In genomic region chr3:182413682-182414081, GRCh38 we compare ENCODE assay signal across 14 cellular contexts.
DNase-seq lines count a peak whose midpoint lies in the region; ATAC-seq and TF ChIP-seq lines count a peak whose summit lies in the region.
"Had no signal": no experiment of that assay in that cellular context is flagged by ENCODE, and none has a peak within 500 bp of the region (broad histone marks: within the 10 kb centered on the region; RNA-seq: fewer than 3 reads in every experiment).

No MANE protein-coding gene starts in this region.

- TF ChIP-seq CTCF in IMR-90 (conservative IDR thresholded peaks at IDR 0.05; ENCODE audit: low read depth, low read length) (no peak), osteoblast (IDR thresholded peaks at IDR 0.05; ENCODE audit: extremely low read depth, low read depth, low read length) (no peak)

- POLR2A ChIA-PET in IMR-90 (lab: Charles Lee; ENCODE audit: unreplicated experiment): no interaction called here

- H4K91ac ChIP-seq in IMR-90 (ENCODE audit: insufficient read depth, low read depth, low read length): no peak overlapping the region

- no peak overlapping the region for H3K23ac ChIP-seq in IMR-90 (ENCODE audit: low read depth, low read length)

- H3K56ac ChIP-seq in IMR-90 (ENCODE audit: extremely low read depth, insufficient read depth, low read length): no peak overlapping the region

- H3K14ac ChIP-seq in IMR-90 (replicated peaks; ENCODE audit: low read depth, low read length): no peak overlapping the region

- H2BK20ac ChIP-seq in IMR-90 (ENCODE audit: low read depth, low read length): no peak overlapping the region

- TF ChIP-seq POLR2A in IMR-90 (IDR thresholded peaks at IDR 0.05; ENCODE audit: low read depth, low read length): no peak

- no CpG with 5 or more reads among the region's 1 CpG for WGBS in IMR-90 (ENCODE audit: extremely low coverage in 2 of 2, insufficient read length in 1 of 2), 2 experiments

- H2BK5ac ChIP-seq in IMR-90 (ENCODE audit: low read depth, low read length, poor library complexity, severe bottlenecking): no peak overlapping the region

- no peak overlapping the region for H2BK15ac ChIP-seq in IMR-90 (ENCODE audit: low read depth, low read length)

- in situ Hi-C loops in IMR-90 (cut with MboI; ENCODE audit: low sequenced_read_pairs): no loop called here

- H4K20me1 ChIP-seq in BLaER1: no peaks in the 10 kb centered on the region
- H4K20me1 ChIP-seq in IMR-90 (ENCODE audit: insufficient read depth, low read length): no peaks in the 10 kb centered on the region
- H4K20me1 ChIP-seq in osteoblast (ENCODE audit: insufficient read depth, low read length): no peaks in the 10 kb centered on the region

- H2AFZ ChIP-seq in IMR-90 (replicated peaks; ENCODE audit: low read length, poor library complexity): no peak overlapping the region
- no peak overlapping the region for H2AFZ ChIP-seq in osteoblast (ENCODE audit: low read length)

- H3K4me1 ChIP-seq in BLaER1 (peaks cover 41% of the 10 kb centered on the region), IMR-90 (ENCODE audit: control insufficient read depth, insufficient read depth, low read length) (no peaks in the 10 kb centered on the region), osteoblast (ENCODE audit: insufficient read depth, low read length) (no peaks in the 10 kb centered on the region)
- H3K4me1 ChIP-seq: BE2C had no signal

- no peaks in the 10 kb centered on the region for H3K36me3 ChIP-seq in BLaER1
- H3K36me3 ChIP-seq in IMR-90 (ENCODE audit: control insufficient read depth, insufficient read depth, low read length): no peaks in the 10 kb centered on the region
- H3K36me3 ChIP-seq in osteoblast (ENCODE audit: insufficient read depth, low read length): no peaks in the 10 kb centered on the region
- H3K36me3 ChIP-seq: BE2C had no signal

- CTCF ChIA-PET in IMR-90 (lab: Yijun Ruan, JAX): no interaction called here

- no peak overlapping the region for H3K18ac ChIP-seq in IMR-90 (ENCODE audit: low read depth, low read length)

- no TSS peak for BruUV-seq in IMR-90 (replicated peaks; lab: Mats Ljungman, UMichigan)

- no peak overlapping the region for H2BK120ac ChIP-seq in IMR-90 (ENCODE audit: low read depth, low read length)

- H3K9me3 ChIP-seq in BLaER1: peaks cover 8% of the 10 kb centered on the region
- peaks cover 22% of the 10 kb centered on the region for H3K9me3 ChIP-seq in IMR-90 (ENCODE audit: control insufficient read depth, insufficient read depth, low read length)
- H3K9me3 ChIP-seq in osteoblast (ENCODE audit: low read depth, low read length): peaks cover 2% of the 10 kb centered on the region
- H3K9me3 ChIP-seq: BE2C had no signal

- no peaks in the 10 kb centered on the region for H3K79me2 ChIP-seq in osteoblast (ENCODE audit: insufficient read depth, low read length)

- H4K8ac ChIP-seq in IMR-90 (ENCODE audit: low read depth in 2 of 2, low read length in 2 of 2): no peak overlapping the region

- no peak overlapping the region for H4K5ac ChIP-seq in IMR-90 (ENCODE audit: low read depth, low read length)

- TF ChIP-seq RAD21 in IMR-90 (IDR thresholded peaks at IDR 0.05; ENCODE audit: low read length): no peak

- intact Hi-C loops in IMR-90 (cut with micrococcal nuclease): no loop called here

- H3K9ac ChIP-seq in BLaER1: no peak overlapping the region
- H3K9ac ChIP-seq in IMR-90 (ENCODE audit: low read depth, low read length): no peak overlapping the region

- dilution Hi-C loops in IMR-90 (cut with HindIII; ENCODE audit: low sequenced_read_pairs, unreplicated experiment): no loop called here

- H3K4me2 ChIP-seq in BLaER1 (peak overlapping the region; percentile 73), IMR-90 (ENCODE audit: low read depth, low read length) (no peak overlapping the region), osteoblast (ENCODE audit: insufficient read depth, low read length) (no peak overlapping the region)

- no peak overlapping the region for H2AK5ac ChIP-seq in IMR-90 (ENCODE audit: low read depth, low read length)

- no peak overlapping the region for H2AK9ac ChIP-seq in IMR-90 (replicated peaks; ENCODE audit: low read depth, low read length, poor library complexity)

- DNase-seq in IMR-90: no peak
- DNase-seq in NCI-H69 (lab: John Stamatoyannopoulos, UW): peak; percentile 17
- DNase-seq in osteoblast (ENCODE audit: insufficient read length, low spot score, missing footprints): peak; percentile 37
- DNase-seq in activated T-cell treated with anti-CD3 and anti-CD28 coated beads, Interleukin-2, amount 50 U/mL, for 1 hour: no peak
- DNase-seq in NCI-H2081 treated with DMSO at 0.1 percent for 48 hours (lab: John Stamatoyannopoulos, UW): no peak
- DNase-seq: ACHN; BE2C; CD4-positive, alpha-beta memory T cell; DMS153; GF-D8; H9; KBM-7 had no signal

- no peak overlapping the region for H3K4ac ChIP-seq in IMR-90 (ENCODE audit: low read depth, low read length)

- H3K4me3 ChIP-seq in BLaER1 (no peak overlapping the region), IMR-90 (ENCODE audit: insufficient read depth, low read depth, low read length) (no peak overlapping the region), osteoblast (ENCODE audit: insufficient read depth, low read length) (no peak overlapping the region)

- H3K27me3 ChIP-seq in BLaER1 (no peaks in the 10 kb centered on the region), IMR-90 (ENCODE audit: control insufficient read depth, insufficient read depth, low read length) (no peaks in the 10 kb centered on the region), osteoblast (ENCODE audit: insufficient read depth, low read length) (no peaks in the 10 kb centered on the region)
- H3K27me3 ChIP-seq: BE2C had no signal

- no peaks in the 10 kb centered on the region for H3K79me1 ChIP-seq in IMR-90 (ENCODE audit: low read depth in 1 of 2, low read length in 2 of 2)

- H3K27ac ChIP-seq in BLaER1 (0 out of 2 replicates have a peak overlapping the region, but pooled peaks have one; percentile 3), IMR-90 (ENCODE audit: insufficient read depth, low read length) (no peak overlapping the region), osteoblast (ENCODE audit: low read depth, low read length) (no peak overlapping the region)

- H3K9me1 ChIP-seq in IMR-90 (ENCODE audit: insufficient read depth, low read length): no peaks in the 10 kb centered on the region

- ATAC-seq in IMR-90 (ENCODE audit: low read depth) (no peak), GM21423 (IDR thresholded peaks at IDR 0.05; ENCODE audit: unreplicated experiment) (no peak)

TF ChIP-seq in IMR-90, 13 proteins besides CTCF, POLR2A, EP300 and RAD21:
- TF ChIP-seq MAFK (IDR thresholded peaks at IDR 0.05; ENCODE audit: low read depth, low read length) (peak; percentile 54; the same call in 1 of the 2 replicates), BHLHE40 (IDR thresholded peaks at IDR 0.05; ENCODE audit: low read depth, low read length) (no peak)

Comparison
In these comparisons a context has a peak if more than half of its experiments do, and no peak if none do; other contexts are left out.
1. DNase-seq: peak in NCI-H69 (single experiment) and osteoblast (single experiment); none in IMR-90 (single experiment), activated T-cell treated with anti-CD3 and anti-CD28 coated beads, Interleukin-2, amount 50 U/mL, for 1 hour (single experiment) and NCI-H2081 treated with DMSO at 0.1 percent for 48 hours (single experiment).